In genomic region chr22:19061471-19062138, GRCh38 we compare ENCODE assay signal across 18 cellular contexts.
A peak's percentile ranks its signal among the peaks of the same experiment; 100 is the strongest.
DNase-seq lines count a peak whose midpoint lies in the region; ATAC-seq and TF ChIP-seq lines count a peak whose summit lies in the region.
"Had no signal": no experiment of that assay in that cellular context is flagged by ENCODE, and none has a peak within 500 bp of the region (broad histone marks: within the 10 kb centered on the region; RNA-seq: fewer than 3 reads in every experiment).

No MANE protein-coding gene starts in this region.

- DNase-seq in MCF 10A (ENCODE audit: unreplicated experiment) = no peak
- DNase-seq in mammary epithelial cell = no peak
- peak; percentile 19 for DNase-seq in activated CD8-positive, alpha-beta memory T cell treated with anti-CD3 and anti-CD28 coated beads, Interleukin-2, amount 10 ng/mL, durations not matched to agents 7 days and 5 days
- DNase-seq in lower lobe of right lung = peak; percentile 4
- peak; percentile 21 for DNase-seq in upper lobe of right lung
- DNase-seq in amygdala (lab: John Stamatoyannopoulos, UW) = no peak
- DNase-seq: CD8-positive, alpha-beta memory T cell; DMS79 treated with DMSO at 0.1 percent for 48 hours; MG63; NCI-H1092; NCI-H146; NCI-H2081; PC-9 had no signal

- no peaks in the 10 kb centered on the region for H4K20me1 ChIP-seq in mammary epithelial cell (ENCODE audit: insufficient read depth, low read length)

- peaks cover 7% of the 10 kb centered on the region for H3K36me3 ChIP-seq in mammary epithelial cell (ENCODE audit: insufficient read depth, low read length)
- peaks cover 99% of the 10 kb centered on the region for H3K36me3 ChIP-seq in lower lobe of right lung
- peaks cover 98% of the 10 kb centered on the region for H3K36me3 ChIP-seq in upper lobe of right lung

- CTCF ChIA-PET in MCF 10A (lab: Yijun Ruan, JAX) (interaction anchor here (0.7 to 1.0 kb wide), 2 partner anchors 106 to 160 kb away, joined by 3 to 4 read pairs; no protein-coding TSS in a partner anchor), mammary epithelial cell (lab: Charles Lee; ENCODE audit: low non-redundant PET) (interaction anchor here (0.6 kb wide), 1 partner anchor 726 kb away, joined by 3 read pairs; no protein-coding TSS in a partner anchor)
- CTCF ChIA-PET in activated CD8-positive, alpha-beta memory T cell treated with anti-CD3 and anti-CD28 coated beads, Interleukin-2, amount 10 ng/mL, durations not matched to agents 7 days and 5 days (lab: Charles Lee) = interaction anchor here (1.5 kb wide), 1 partner anchor 83 kb away, joined by 4 read pairs; the partner anchor contains the start of gene ESS2

- ATAC-seq in activated CD8-positive, alpha-beta memory T cell treated with anti-CD3 and anti-CD28 coated beads, Interleukin-2, amount 10 ng/mL, durations not matched to agents 7 days and 5 days = no peak
- ATAC-seq in lower lobe of right lung (no peak), upper lobe of right lung (no peak), GM18505 (IDR thresholded peaks at IDR 0.05; ENCODE audit: unreplicated experiment) (no peak), GM21786 (IDR thresholded peaks at IDR 0.05; ENCODE audit: unreplicated experiment) (no peak)
- ATAC-seq: GM23338 had no signal

- POLR2A ChIA-PET in MCF 10A (lab: Yijun Ruan, JAX) = interaction anchor here (0.8 to 1.5 kb wide), 3 partner anchors 10 to 60 kb away, joined by 3 to 5 read pairs (median 4); partner anchors contain the start of gene DGCR2

- H3K27ac Mint-ChIP-seq in MCF 10A (ENCODE audit: low read depth, unreplicated experiment) = no peak overlapping the region
- no peak overlapping the region for H3K27ac Mint-ChIP-seq in activated CD8-positive, alpha-beta memory T cell treated with anti-CD3 and anti-CD28 coated beads, Interleukin-2, amount 10 ng/mL, durations not matched to agents 7 days and 5 days

- no peaks in the 10 kb centered on the region for H3K27me3 Mint-ChIP-seq in MCF 10A (ENCODE audit: insufficient read depth, unreplicated experiment)
- H3K27me3 Mint-ChIP-seq in activated CD8-positive, alpha-beta memory T cell treated with anti-CD3 and anti-CD28 coated beads, Interleukin-2, amount 10 ng/mL, durations not matched to agents 7 days and 5 days = no peaks in the 10 kb centered on the region
- H3K27me3 Mint-ChIP-seq: CD8-positive, alpha-beta memory T cell had no signal

- BruUV-seq in MCF 10A (replicated peaks; lab: Mats Ljungman, UMichigan) (TSS peak; percentile 17), mammary epithelial cell (replicated peaks; lab: Mats Ljungman, UMichigan) (no TSS peak)

- no peak overlapping the region for H3K4me3 Mint-ChIP-seq in MCF 10A (ENCODE audit: unreplicated experiment)
- H3K4me3 Mint-ChIP-seq in activated CD8-positive, alpha-beta memory T cell treated with anti-CD3 and anti-CD28 coated beads, Interleukin-2, amount 10 ng/mL, durations not matched to agents 7 days and 5 days = no peak overlapping the region
- H3K4me3 Mint-ChIP-seq: GM23338 had no signal

- H3K4me3 ChIP-seq in mammary epithelial cell (replicated peaks in 1 of 3; ENCODE audit: insufficient read depth in 1 of 3, low read depth in 2 of 3, low read length in 3 of 3) = no peak overlapping the region
- H3K4me3 ChIP-seq in lower lobe of right lung = no peak overlapping the region
- no peak overlapping the region for H3K4me3 ChIP-seq in upper lobe of right lung
- H3K4me3 ChIP-seq: A549; BLaER1 treated with 17β-estradiol and CSF1 and Interleukin-3, amounts not matched to agents 10 nM and 100 nM; GM23338; MG63; PC-9 had no signal

- H3K9ac ChIP-seq in mammary epithelial cell (ENCODE audit: insufficient read depth, low read length) = no peak overlapping the region
- H3K9ac ChIP-seq: BLaER1 treated with 17β-estradiol and CSF1 and Interleukin-3, amounts not matched to agents 10 nM and 100 nM had no signal

- in situ Hi-C loops in mammary epithelial cell (cut with MboI; ENCODE audit: low sequenced_read_pairs in 2 of 2) = no loop called here

- H3K4me1 ChIP-seq in mammary epithelial cell (ENCODE audit: insufficient read depth, low read length) (peaks cover 15% of the 10 kb centered on the region), lower lobe of right lung (no peaks in the 10 kb centered on the region), upper lobe of right lung (no peaks in the 10 kb centered on the region)
- H3K4me1 ChIP-seq: BLaER1 treated with 17β-estradiol and CSF1 and Interleukin-3, amounts not matched to agents 10 nM and 100 nM had no signal

- H3K4me2 ChIP-seq in mammary epithelial cell (ENCODE audit: insufficient read depth, low read depth, low read length) = no peak overlapping the region
- H3K4me2 ChIP-seq: BLaER1 treated with 17β-estradiol and CSF1 and Interleukin-3, amounts not matched to agents 10 nM and 100 nM; GM23338; PC-9 had no signal

- H3K9me3 ChIP-seq in mammary epithelial cell (replicated peaks; ENCODE audit: insufficient read depth, low read length) = no peaks in the 10 kb centered on the region
- H3K9me3 ChIP-seq in lower lobe of right lung = no peaks in the 10 kb centered on the region
- H3K9me3 ChIP-seq in upper lobe of right lung = no peaks in the 10 kb centered on the region
- H3K9me3 ChIP-seq: A549; BLaER1 treated with 17β-estradiol and CSF1 and Interleukin-3, amounts not matched to agents 10 nM and 100 nM; MG63 had no signal

- H3K27ac ChIP-seq in mammary epithelial cell (ENCODE audit: insufficient read depth, low read depth, low read length) (no peak overlapping the region), lower lobe of right lung (no peak overlapping the region), upper lobe of right lung (no peak overlapping the region)
- H3K27ac ChIP-seq: BLaER1 treated with 17β-estradiol and CSF1 and Interleukin-3, amounts not matched to agents 10 nM and 100 nM; PC-9 had no signal

- no peaks in the 10 kb centered on the region for H3K9me3 Mint-ChIP-seq in MCF 10A (ENCODE audit: unreplicated experiment)
- no peaks in the 10 kb centered on the region for H3K9me3 Mint-ChIP-seq in activated CD8-positive, alpha-beta memory T cell treated with anti-CD3 and anti-CD28 coated beads, Interleukin-2, amount 10 ng/mL, durations not matched to agents 7 days and 5 days (ENCODE audit: low read depth)
- H3K9me3 Mint-ChIP-seq: CD8-positive, alpha-beta memory T cell; GM23338 had no signal

- H3K27me3 ChIP-seq in mammary epithelial cell (ENCODE audit: insufficient read depth, low read length) = no peaks in the 10 kb centered on the region
- no peaks in the 10 kb centered on the region for H3K27me3 ChIP-seq in lower lobe of right lung (ENCODE audit: low read depth)
- H3K27me3 ChIP-seq in upper lobe of right lung = no peaks in the 10 kb centered on the region
- H3K27me3 ChIP-seq: BLaER1 treated with 17β-estradiol and CSF1 and Interleukin-3, amounts not matched to agents 10 nM and 100 nM; MG63 had no signal

- no peak overlapping the region for H2AFZ ChIP-seq in mammary epithelial cell (ENCODE audit: low read depth, low read length)
- H2AFZ ChIP-seq: GM23338, PC-9 had no signal

- intact Hi-C loops in MCF 10A (cut with micrococcal nuclease) (loop anchor here (2.0 kb wide), 1 partner anchor 59 kb away; no protein-coding TSS in a partner anchor), mammary epithelial cell (cut with micrococcal nuclease) (no loop called here), lower lobe of right lung (cut with DNase I) (no loop called here), upper lobe of right lung (cut with DNase I) (no loop called here)

- TF ChIP-seq CTCF in MCF 10A (IDR thresholded peaks at IDR 0.05; ENCODE audit: unreplicated experiment) (no peak), mammary epithelial cell (conservative IDR thresholded peaks at IDR 0.05 in 1 of 2, IDR thresholded peaks at IDR 0.05 in 1 of 2; ENCODE audit: extremely low read depth in 1 of 2, insufficient read depth in 1 of 2, low read depth in 1 of 2, low read length in 2 of 2) (no peak), lower lobe of right lung (IDR thresholded peaks at IDR 0.05) (no peak), upper lobe of right lung (IDR thresholded peaks at IDR 0.05) (no peak)

- dilution Hi-C loops in mammary epithelial cell (cut with HindIII; ENCODE audit: low sequenced_read_pairs) = loop anchor here (5.0 kb wide), 2 partner anchors 36 to 81 kb away; partner anchors contain the start of gene ESS2

- TF ChIP-seq POLR2A in GM18505 (IDR thresholded peaks at IDR 0.05; ENCODE audit: borderline replicate concordance, extremely low read depth, insufficient read depth, insufficient read length) = no peak

- WGBS in mammary epithelial cell (ENCODE audit: low coverage, missing lambda C conversion rate) = 96% methylated on average over 6 of the region's 6 CpGs

- H3K79me2 ChIP-seq in mammary epithelial cell (ENCODE audit: insufficient read depth, low read length) = peaks cover 8% of the 10 kb centered on the region

- H3K36me3 Mint-ChIP-seq in MCF 10A (ENCODE audit: insufficient read depth, unreplicated experiment) = peaks cover 57% of the 10 kb centered on the region
- peaks cover 35% of the 10 kb centered on the region for H3K36me3 Mint-ChIP-seq in activated CD8-positive, alpha-beta memory T cell treated with anti-CD3 and anti-CD28 coated beads, Interleukin-2, amount 10 ng/mL, durations not matched to agents 7 days and 5 days

- peaks cover 9% of the 10 kb centered on the region for H3K4me1 Mint-ChIP-seq in MCF 10A (ENCODE audit: insufficient read depth, unreplicated experiment)
- H3K4me1 Mint-ChIP-seq in activated CD8-positive, alpha-beta memory T cell treated with anti-CD3 and anti-CD28 coated beads, Interleukin-2, amount 10 ng/mL, durations not matched to agents 7 days and 5 days = no peaks in the 10 kb centered on the region
- H3K4me1 Mint-ChIP-seq: GM23338 had no signal

Comparison
In these comparisons a context has a peak if more than half of its experiments do, and no peak if none do; other contexts are left out.
1. DNase-seq: peak in activated CD8-positive, alpha-beta memory T cell treated with anti-CD3 and anti-CD28 coated beads, Interleukin-2, amount 10 ng/mL, durations not matched to agents 7 days and 5 days (single experiment), lower lobe of right lung (single experiment) and upper lobe of right lung (single experiment); none in MCF 10A (single experiment), mammary epithelial cell (single experiment) and amygdala (0 of 56).